8 cellular contexts compared by ENCODE assay signal in the genomic region with DNA sequence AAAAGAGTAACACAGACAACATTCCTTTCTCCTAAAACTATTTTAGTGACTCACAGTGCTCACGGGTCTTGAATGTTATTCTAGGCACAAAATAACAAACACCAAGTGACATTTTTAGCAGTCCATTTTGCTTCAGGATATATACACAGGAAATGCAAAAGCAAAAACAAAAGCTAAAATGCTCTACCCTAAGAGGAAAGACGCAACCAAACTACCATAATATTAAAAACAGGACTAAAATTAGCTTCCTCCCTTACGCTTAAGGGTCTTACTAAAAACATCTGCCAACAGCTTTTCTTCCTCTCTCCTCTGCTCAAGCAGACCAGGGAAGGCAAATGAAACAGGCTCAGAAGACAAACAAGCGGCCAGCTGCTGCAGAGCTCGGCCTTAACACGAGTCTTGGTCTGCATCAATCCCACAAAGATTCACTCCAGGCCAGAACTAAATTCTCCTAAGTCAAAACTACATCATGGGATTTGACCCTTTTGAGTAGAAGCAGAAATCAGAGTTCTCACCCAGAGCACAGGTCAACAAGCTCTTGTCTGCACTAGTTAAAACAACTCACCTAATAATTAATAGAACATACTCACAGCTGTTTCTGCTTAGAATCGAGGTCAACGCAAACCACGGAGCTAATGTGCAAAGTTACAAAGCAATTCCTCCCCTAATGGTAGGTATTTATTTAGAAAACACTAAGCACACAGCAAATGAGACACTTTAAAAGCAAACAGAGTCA.
DNase-seq lines count a peak whose midpoint lies in the region; ATAC-seq and TF ChIP-seq lines count a peak whose summit lies in the region.

No MANE protein-coding gene starts in this region.

- H3K27me3 Mint-ChIP-seq in activated naive CD4-positive, alpha-beta T cell treated with anti-CD3 and anti-CD28 coated beads, Interleukin-2, amount 10 ng/mL, durations not matched to agents 7 days and 5 days: no peaks in the 10 kb centered on the region
- H3K27me3 Mint-ChIP-seq in brain: no peaks in the 10 kb centered on the region

- peak; percentile 28 for ATAC-seq in left colon

- peak overlapping the region; percentile 88 for H3K27ac Mint-ChIP-seq in activated naive CD4-positive, alpha-beta T cell treated with anti-CD3 and anti-CD28 coated beads, Interleukin-2, amount 10 ng/mL, durations not matched to agents 7 days and 5 days
- H3K27ac Mint-ChIP-seq in brain: peak overlapping the region in 4 of 5 experiments; percentile 38 to 85 (median 54)

- H3K4me3 ChIP-seq in MG63: peak overlapping the region; percentile 2; the same call in 1 of the 2 replicates
- H3K4me3 ChIP-seq in thyroid gland (replicated peaks in 1 of 3): no peak overlapping the region

- H3K36me3 Mint-ChIP-seq in activated naive CD4-positive, alpha-beta T cell treated with anti-CD3 and anti-CD28 coated beads, Interleukin-2, amount 10 ng/mL, durations not matched to agents 7 days and 5 days: peaks cover 25% of the 10 kb centered on the region
- no peaks in the 10 kb centered on the region for H3K36me3 Mint-ChIP-seq in brain

- H3K27ac ChIP-seq in thyroid gland: peak overlapping the region; percentile 68 to 95 (median 91)

- H3K4me3 Mint-ChIP-seq in activated naive CD4-positive, alpha-beta T cell treated with anti-CD3 and anti-CD28 coated beads, Interleukin-2, amount 10 ng/mL, durations not matched to agents 7 days and 5 days: peak overlapping the region; percentile 25
- peak overlapping the region in 2 of 5 experiments; percentile 4 to 45 for H3K4me3 Mint-ChIP-seq in brain

- CTCF ChIA-PET in activated naive CD4-positive, alpha-beta T cell treated with anti-CD3 and anti-CD28 coated beads, Interleukin-2, amount 10 ng/mL, durations not matched to agents 7 days and 5 days (lab: Charles Lee): interaction anchor here (0.9 to 3.5 kb wide), 14 partner anchors 9 to 87 kb away, joined by 3 to 18 read pairs (median 4); a partner anchor contains a TSS

- intact Hi-C loops in left colon (cut with DNase I, micrococcal nuclease) (no loop called here), thyroid gland (cut with DNase I) (no loop called here)

- WGBS in thyroid gland, 2 donors: 45 to 59% methylated on average over 9 of the region's 9 CpGs

- TF ChIP-seq CTCF in brain (conservative IDR thresholded peaks at IDR 0.05) (no peak), thyroid gland (IDR thresholded peaks at IDR 0.05) (no peak)

- no peaks in the 10 kb centered on the region for H3K9me3 Mint-ChIP-seq in activated naive CD4-positive, alpha-beta T cell treated with anti-CD3 and anti-CD28 coated beads, Interleukin-2, amount 10 ng/mL, durations not matched to agents 7 days and 5 days
- no peaks in the 10 kb centered on the region for H3K9me3 Mint-ChIP-seq in brain

- peaks cover 44 to 76% of the 10 kb centered on the region in 2 donors for H3K4me1 ChIP-seq in thyroid gland

- H3K9me3 ChIP-seq in MG63 (no peaks in the 10 kb centered on the region; the same call in none of the 2 replicates), thyroid gland (no peaks in the 10 kb centered on the region)

- no peak for TF ChIP-seq POLR2A in thyroid gland (IDR thresholded peaks at IDR 0.05)

- H3K4me1 Mint-ChIP-seq in activated naive CD4-positive, alpha-beta T cell treated with anti-CD3 and anti-CD28 coated beads, Interleukin-2, amount 10 ng/mL, durations not matched to agents 7 days and 5 days: peaks cover 68% of the 10 kb centered on the region
- H3K4me1 Mint-ChIP-seq in brain: peaks cover 89% of the 10 kb centered on the region

- no peak for DNase-seq in activated naive CD4-positive, alpha-beta T cell treated with anti-CD3 and anti-CD28 coated beads, Interleukin-2, amount 10 ng/mL, durations not matched to agents 7 days and 5 days
- no peak for DNase-seq in activated naive CD4-positive, alpha-beta T cell treated with anti-CD3 and anti-CD28 coated beads, Interleukin-2, amount 50 U/mL, for 16 hours
- no peak for DNase-seq in MG63
- DNase-seq in left colon: no peak
- no peak for DNase-seq in thyroid gland
- no peak for DNase-seq in NCI-H446 (lab: John Stamatoyannopoulos, UW)
- no peak for DNase-seq in activated CD4-positive, alpha-beta T cell treated with anti-CD3 and anti-CD28 coated beads for 4 hours

- H3K27me3 ChIP-seq in MG63 (no peaks in the 10 kb centered on the region), thyroid gland (no peaks in the 10 kb centered on the region)

- H3K36me3 ChIP-seq in MG63 (no peaks in the 10 kb centered on the region), thyroid gland (no peaks in the 10 kb centered on the region)
